ENCODE assay signal across 8 cellular contexts in the genomic region with DNA sequence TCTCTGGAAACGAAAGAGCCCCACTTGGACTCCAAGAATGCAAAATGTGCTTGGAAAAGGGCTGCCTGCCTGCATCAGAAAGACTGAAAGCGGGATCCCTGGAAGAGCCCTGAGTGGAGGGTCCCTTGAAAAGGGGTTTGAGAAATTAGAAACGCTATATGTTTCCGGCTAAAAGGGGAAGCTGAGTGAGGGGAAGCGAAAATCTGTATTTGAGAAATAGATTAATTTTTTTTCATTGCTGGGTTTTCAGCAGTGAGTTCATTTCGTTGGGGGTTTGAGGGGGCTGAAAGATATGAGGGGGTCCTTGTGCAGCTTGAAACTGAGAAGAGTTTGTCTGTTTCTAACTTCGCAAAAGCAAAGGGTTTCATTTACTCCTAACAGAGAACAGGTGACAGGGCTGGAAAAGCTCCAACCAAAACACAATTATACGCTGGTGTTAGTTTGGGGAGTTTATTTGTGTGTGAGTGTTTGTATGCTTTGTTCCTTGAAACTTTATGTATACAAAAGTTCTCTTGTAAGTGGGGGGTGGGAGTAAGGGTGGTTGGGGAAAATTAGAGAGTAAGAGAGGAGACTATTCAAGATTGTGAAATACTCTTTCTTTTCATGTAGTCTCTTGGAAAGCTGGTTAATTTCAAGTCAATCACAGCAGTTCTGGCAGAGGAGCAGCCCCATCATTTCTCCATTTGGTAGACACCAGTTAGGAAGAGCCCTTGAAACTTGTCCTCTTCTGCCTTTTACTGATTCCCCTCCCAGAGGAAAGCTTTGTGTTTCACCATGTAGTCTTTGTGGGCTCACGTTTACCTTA. TPM values are rescaled to one million over a fixed set of nuclear protein-coding genes. Genes with fewer than 3 reads are reported as not detected.
A peak's percentile ranks its signal among the peaks of the same experiment; 100 is the strongest.
DNase-seq lines count a peak whose midpoint lies in the region; ATAC-seq, FAIRE-seq and TF ChIP-seq lines count a peak whose summit lies in the region.

No MANE protein-coding gene starts in this region.

- peaks cover 15% of the 10 kb centered on the region for H3K36me3 Mint-ChIP-seq in memory B cell

- peaks cover 63% of the 10 kb centered on the region for H3K4me1 Mint-ChIP-seq in memory B cell

- H3K4me3 Mint-ChIP-seq in memory B cell, result peak overlapping the region; percentile 87

- H3K9me3 Mint-ChIP-seq in memory B cell, result no peaks in the 10 kb centered on the region

- peak overlapping the region; percentile 93 for H3K27ac Mint-ChIP-seq in memory B cell

- ATAC-seq in memory B cell (ENCODE audit: low read depth) (peak; percentile 45), GM21515 (IDR thresholded peaks at IDR 0.05; ENCODE audit: unreplicated experiment) (no peak)

- DNase-seq in EH (ENCODE audit: low read depth) (peak; percentile 24), M059J (ENCODE audit: low read depth) (peak; percentile 41), bronchial epithelial cell (ENCODE audit: low read depth) (no peak), memory B cell (ENCODE audit: low spot score in 2 of 2) (no peak), NCI-H2171 (lab: John Stamatoyannopoulos, UW) (no peak), NCI-H1092 treated with DMSO at 0.1 percent for 48 hours (lab: John Stamatoyannopoulos, UW) (no peak)
- no peak for DNase-seq in central memory CD4-positive, alpha-beta T cell

- H3K27me3 ChIP-seq in bronchial epithelial cell (ENCODE audit: control insufficient read depth, insufficient read depth, low read length), result no peaks in the 10 kb centered on the region

- peak overlapping the region; percentile 39 for H3K4me3 ChIP-seq in bronchial epithelial cell (ENCODE audit: low read depth, low read length)

- no peak for FAIRE-seq in bronchial epithelial cell (lab: Jason Lieb, UNC)

- no peaks in the 10 kb centered on the region for H3K36me3 ChIP-seq in bronchial epithelial cell (ENCODE audit: control insufficient read depth, insufficient read depth, low read length)

- TF ChIP-seq CTCF in bronchial epithelial cell (IDR thresholded peaks at IDR 0.05; ENCODE audit: insufficient read depth, low read length, severe bottlenecking), result no peak

- H3K27me3 Mint-ChIP-seq in memory B cell, result no peaks in the 10 kb centered on the region

RNA-seq across cellular contexts. Expression of a gene that starts 0.8 kb away (rescaled TPM):
- 8.4 and 18.4 TPM in 2 replicates for total RNA-seq in M059J (2014; rRNA removed; shearing (Covaris generic))
- 51.9 and 57.1 TPM in 2 replicates for total RNA-seq in bronchial epithelial cell

Comparison
In these comparisons a context has a peak if more than half of its experiments do, and no peak if none do; other contexts are left out.
1. DNase-seq: peak in EH (single experiment) and M059J (single experiment); none in bronchial epithelial cell (single experiment), memory B cell (0 of 2), NCI-H2171 (single experiment), NCI-H1092 treated with DMSO at 0.1 percent for 48 hours (single experiment) and central memory CD4-positive, alpha-beta T cell (single experiment).